8 cellular contexts compared by ENCODE assay signal in the genomic region with DNA sequence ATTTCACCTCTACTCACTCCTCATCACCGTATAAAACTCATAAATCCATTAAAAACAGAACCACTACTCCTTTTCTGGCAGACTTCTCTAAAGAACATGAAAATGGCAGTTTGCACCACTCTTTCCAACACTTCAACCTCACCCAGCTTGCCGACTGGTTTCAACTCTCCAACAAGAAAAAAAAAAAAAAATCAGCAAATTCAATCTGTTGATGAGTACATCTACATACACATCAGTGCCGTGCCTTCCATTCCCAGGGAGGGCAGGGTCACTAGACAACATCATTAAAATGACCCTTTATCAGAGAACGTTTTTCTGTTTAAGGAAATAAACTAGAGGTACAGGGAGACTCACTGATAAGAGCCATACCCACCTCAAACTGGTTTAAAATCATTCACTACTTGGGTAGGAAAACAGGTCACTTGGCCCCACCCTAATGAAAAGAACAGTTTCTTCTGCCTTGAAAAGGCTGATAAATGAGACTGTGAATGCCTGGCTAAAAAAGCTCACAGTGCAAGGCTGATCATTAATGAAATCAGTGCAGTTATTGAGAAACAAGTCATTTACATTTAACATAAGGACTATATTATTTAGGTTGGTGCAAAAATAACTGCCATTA. TPM values are rescaled to one million over a fixed set of nuclear protein-coding genes. Genes with fewer than 3 reads are reported as not detected.
DNase-seq lines count a peak whose midpoint lies in the region; ATAC-seq, FAIRE-seq and TF ChIP-seq lines count a peak whose summit lies in the region.

No MANE protein-coding gene starts in this region.

- FAIRE-seq in urothelium cell line (lab: Jason Lieb, UNC): no peak

- H3K27ac ChIP-seq in gastrocnemius medialis: peak overlapping the region; percentile 94 to 99 (median 98)

- H3K36me3 ChIP-seq in gastrocnemius medialis: peaks cover 0 to 11% of the 10 kb centered on the region in 2 donors

- peaks cover 4% of the 10 kb centered on the region for H3K36me3 Mint-ChIP-seq in T-helper 17 cell (ENCODE audit: low read depth)

- peak; percentile 38 for DNase-seq in ELR (ENCODE audit: low read depth)
- no peak for DNase-seq in T-helper 17 cell
- DNase-seq in fibroblast of mammary gland (ENCODE audit: low read depth): no peak
- no peak for DNase-seq in gastrocnemius medialis
- DNase-seq in T1000 (lab: John Stamatoyannopoulos, UW): no peak
- no peak for DNase-seq in NCI-H345 (lab: John Stamatoyannopoulos, UW)
- no peak for DNase-seq in urothelium cell line (ENCODE audit: low spot score)

- peaks cover 74% of the 10 kb centered on the region for H3K4me1 Mint-ChIP-seq in T-helper 17 cell

- H3K4me3 Mint-ChIP-seq in T-helper 17 cell: peak overlapping the region; percentile 67

- intact Hi-C loops in gastrocnemius medialis (cut with DNase I; ENCODE audit: low total_unique reads): loop anchor here (2.0 kb wide), 1 partner anchor 29 kb away; no protein-coding TSS in a partner anchor

- peaks cover 86 to 94% of the 10 kb centered on the region in 2 donors for H3K4me1 ChIP-seq in gastrocnemius medialis

- H3K27me3 Mint-ChIP-seq in T-helper 17 cell: no peaks in the 10 kb centered on the region

- H3K27ac Mint-ChIP-seq in T-helper 17 cell: peak overlapping the region; percentile 95

- TF ChIP-seq CTCF in fibroblast of mammary gland (conservative IDR thresholded peaks at IDR 0.05; ENCODE audit: control insufficient read depth, insufficient read depth, low read depth, low read length) (no peak), gastrocnemius medialis (IDR thresholded peaks at IDR 0.05 in 4 of 5, conservative IDR thresholded peaks at IDR 0.05 in 1 of 5) (no peak)

- in situ Hi-C loops in gastrocnemius medialis (cut with MboI; ENCODE audit: low sequenced_read_pairs in 4 of 4): no loop called here

- H3K4me3 ChIP-seq in fibroblast of mammary gland (ENCODE audit: control insufficient read depth, low read depth, low read length) (peak overlapping the region; percentile 20), gastrocnemius medialis (no peak overlapping the region)

- no peaks in the 10 kb centered on the region for H3K9me3 ChIP-seq in T-helper 17 cell (ENCODE audit: control insufficient read depth, low read length, poor library complexity, severe bottlenecking)
- no peaks in the 10 kb centered on the region for H3K9me3 ChIP-seq in gastrocnemius medialis

- ATAC-seq in T-helper 17 cell (no peak), gastrocnemius medialis (no peak), GM18858 (IDR thresholded peaks at IDR 0.05; ENCODE audit: unreplicated experiment) (no peak)

- no peak for TF ChIP-seq POLR2A in gastrocnemius medialis (IDR thresholded peaks at IDR 0.05)

- H3K27me3 ChIP-seq in gastrocnemius medialis: no peaks in the 10 kb centered on the region

RNA-seq across cellular contexts. Expression of gene ANXA2, which starts 6.0 kb away (rescaled TPM):
- total RNA-seq in T-helper 17 cell (100 to 1,000 TPM; 186 to 190 TPM), gastrocnemius medialis (100 to 1,000 TPM; 266 to 386 (median 323) TPM)
